Comparison of ENCODE assay signal across 2 cellular contexts in genomic region chr3:123155471-123156011, GRCh38.
TF ChIP-seq lines count a peak whose summit lies in the region.

No MANE protein-coding gene starts in this region.

TF ChIP-seq in liver, 16 proteins besides CTCF, POLR2A, EP300 and RAD21:
- TF ChIP-seq, protein P1, sequence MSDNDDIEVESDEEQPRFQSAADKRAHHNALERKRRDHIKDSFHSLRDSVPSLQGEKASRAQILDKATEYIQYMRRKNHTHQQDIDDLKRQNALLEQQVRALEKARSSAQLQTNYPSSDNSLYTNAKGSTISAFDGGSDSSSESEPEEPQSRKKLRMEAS (IDR thresholded peaks at IDR 0.05): no peak
- TF ChIP-seq HNF4A (conservative IDR thresholded peaks at IDR 0.05): peak in 1 of 2 donors; percentile 33
- TF ChIP-seq, protein P2, sequence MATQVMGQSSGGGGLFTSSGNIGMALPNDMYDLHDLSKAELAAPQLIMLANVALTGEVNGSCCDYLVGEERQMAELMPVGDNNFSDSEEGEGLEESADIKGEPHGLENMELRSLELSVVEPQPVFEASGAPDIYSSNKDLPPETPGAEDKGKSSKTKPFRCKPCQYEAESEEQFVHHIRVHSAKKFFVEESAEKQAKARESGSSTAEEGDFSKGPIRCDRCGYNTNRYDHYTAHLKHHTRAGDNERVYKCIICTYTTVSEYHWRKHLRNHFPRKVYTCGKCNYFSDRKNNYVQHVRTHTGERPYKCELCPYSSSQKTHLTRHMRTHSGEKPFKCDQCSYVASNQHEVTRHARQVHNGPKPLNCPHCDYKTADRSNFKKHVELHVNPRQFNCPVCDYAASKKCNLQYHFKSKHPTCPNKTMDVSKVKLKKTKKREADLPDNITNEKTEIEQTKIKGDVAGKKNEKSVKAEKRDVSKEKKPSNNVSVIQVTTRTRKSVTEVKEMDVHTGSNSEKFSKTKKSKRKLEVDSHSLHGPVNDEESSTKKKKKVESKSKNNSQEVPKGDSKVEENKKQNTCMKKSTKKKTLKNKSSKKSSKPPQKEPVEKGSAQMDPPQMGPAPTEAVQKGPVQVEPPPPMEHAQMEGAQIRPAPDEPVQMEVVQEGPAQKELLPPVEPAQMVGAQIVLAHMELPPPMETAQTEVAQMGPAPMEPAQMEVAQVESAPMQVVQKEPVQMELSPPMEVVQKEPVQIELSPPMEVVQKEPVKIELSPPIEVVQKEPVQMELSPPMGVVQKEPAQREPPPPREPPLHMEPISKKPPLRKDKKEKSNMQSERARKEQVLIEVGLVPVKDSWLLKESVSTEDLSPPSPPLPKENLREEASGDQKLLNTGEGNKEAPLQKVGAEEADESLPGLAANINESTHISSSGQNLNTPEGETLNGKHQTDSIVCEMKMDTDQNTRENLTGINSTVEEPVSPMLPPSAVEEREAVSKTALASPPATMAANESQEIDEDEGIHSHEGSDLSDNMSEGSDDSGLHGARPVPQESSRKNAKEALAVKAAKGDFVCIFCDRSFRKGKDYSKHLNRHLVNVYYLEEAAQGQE (IDR thresholded peaks at IDR 0.05): peak; percentile 15
- peak in 1 of 2 donors; percentile 49 for TF ChIP-seq RXRA (IDR thresholded peaks at IDR 0.05)
- no peak for TF ChIP-seq GABPA (IDR thresholded peaks at IDR 0.05 in 1 of 2, conservative IDR thresholded peaks at IDR 0.05 in 1 of 2)
- TF ChIP-seq, protein P3, sequence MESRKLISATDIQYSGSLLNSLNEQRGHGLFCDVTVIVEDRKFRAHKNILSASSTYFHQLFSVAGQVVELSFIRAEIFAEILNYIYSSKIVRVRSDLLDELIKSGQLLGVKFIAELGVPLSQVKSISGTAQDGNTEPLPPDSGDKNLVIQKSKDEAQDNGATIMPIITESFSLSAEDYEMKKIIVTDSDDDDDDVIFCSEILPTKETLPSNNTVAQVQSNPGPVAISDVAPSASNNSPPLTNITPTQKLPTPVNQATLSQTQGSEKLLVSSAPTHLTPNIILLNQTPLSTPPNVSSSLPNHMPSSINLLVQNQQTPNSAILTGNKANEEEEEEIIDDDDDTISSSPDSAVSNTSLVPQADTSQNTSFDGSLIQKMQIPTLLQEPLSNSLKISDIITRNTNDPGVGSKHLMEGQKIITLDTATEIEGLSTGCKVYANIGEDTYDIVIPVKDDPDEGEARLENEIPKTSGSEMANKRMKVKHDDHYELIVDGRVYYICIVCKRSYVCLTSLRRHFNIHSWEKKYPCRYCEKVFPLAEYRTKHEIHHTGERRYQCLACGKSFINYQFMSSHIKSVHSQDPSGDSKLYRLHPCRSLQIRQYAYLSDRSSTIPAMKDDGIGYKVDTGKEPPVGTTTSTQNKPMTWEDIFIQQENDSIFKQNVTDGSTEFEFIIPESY (IDR thresholded peaks at IDR 0.05): no peak

TF ChIP-seq in HepG2, 621 proteins besides CTCF, POLR2A, EP300 and RAD21:
- TF ChIP-seq SOX5 (CRISPR knock-in tag; IDR thresholded peaks at IDR 0.05; ENCODE audit: borderline replicate concordance) (no peak), SMC3 (IDR thresholded peaks at IDR 0.05; ENCODE audit: low read length) (no peak), CENPT (CRISPR knock-in tag; IDR thresholded peaks at IDR 0.05; ENCODE audit: low read depth) (no peak), ZBTB14 (CRISPR knock-in tag; IDR thresholded peaks at IDR 0.05) (no peak), SIX4 (CRISPR knock-in tag; IDR thresholded peaks at IDR 0.05) (no peak), ZNF761 (CRISPR knock-in tag; conservative IDR thresholded peaks at IDR 0.05) (no peak), ZNF256 (CRISPR knock-in tag; conservative IDR thresholded peaks at IDR 0.05) (no peak)
- TF ChIP-seq, protein P4, sequence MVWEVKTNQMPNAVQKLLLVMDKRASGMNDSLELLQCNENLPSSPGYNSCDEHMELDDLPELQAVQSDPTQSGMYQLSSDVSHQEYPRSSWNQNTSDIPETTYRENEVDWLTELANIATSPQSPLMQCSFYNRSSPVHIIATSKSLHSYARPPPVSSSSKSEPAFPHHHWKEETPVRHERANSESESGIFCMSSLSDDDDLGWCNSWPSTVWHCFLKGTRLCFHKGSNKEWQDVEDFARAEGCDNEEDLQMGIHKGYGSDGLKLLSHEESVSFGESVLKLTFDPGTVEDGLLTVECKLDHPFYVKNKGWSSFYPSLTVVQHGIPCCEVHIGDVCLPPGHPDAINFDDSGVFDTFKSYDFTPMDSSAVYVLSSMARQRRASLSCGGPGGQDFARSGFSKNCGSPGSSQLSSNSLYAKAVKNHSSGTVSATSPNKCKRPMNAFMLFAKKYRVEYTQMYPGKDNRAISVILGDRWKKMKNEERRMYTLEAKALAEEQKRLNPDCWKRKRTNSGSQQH (CRISPR knock-in tag; IDR thresholded peaks at IDR 0.05; ENCODE audit: low read depth): no peak
